Comparison of ENCODE assay signal across 26 cellular contexts in genomic region chr3:14775574-14775973, GRCh38. TPM values are rescaled to one million over a fixed set of nuclear protein-coding genes. Genes with fewer than 3 reads are reported as not detected.
DNase-seq lines count a peak whose midpoint lies in the region; ATAC-seq, FAIRE-seq and TF ChIP-seq lines count a peak whose summit lies in the region.
"Had no signal": no experiment of that assay in that cellular context is flagged by ENCODE, and none has a peak within 500 bp of the region (broad histone marks: within the 10 kb centered on the region; RNA-seq: fewer than 3 reads in every experiment).

No MANE protein-coding gene starts in this region.

- TF ChIP-seq CTCF in K562 (IDR thresholded peaks at IDR 0.05 in 2 of 3, conservative IDR thresholded peaks at IDR 0.05 in 1 of 3; ENCODE audit: insufficient read depth in 2 of 3, low read depth in 1 of 3, low read length in 3 of 3), result no peak
- TF ChIP-seq CTCF in testis (IDR thresholded peaks at IDR 0.05), result no peak

- peak overlapping the region; percentile 37 for H3K27ac Mint-ChIP-seq in activated CD4-positive, alpha-beta T cell treated with anti-CD3 and anti-CD28 coated beads, Interleukin-2, amount 10 ng/mL, durations not matched to agents 7 days and 5 days

- no peak overlapping the region for H2BK5ac ChIP-seq in mesendoderm (ENCODE audit: low read length)

- H3K27me3 ChIP-seq in K562 (ENCODE audit: control insufficient read depth in 2 of 2, insufficient read depth in 2 of 2, low read length in 2 of 2), result peaks cover 23 to 48% of the 10 kb centered on the region in 2 experiments; a peak in 4 of 5 replicates
- no peaks in the 10 kb centered on the region for H3K27me3 ChIP-seq in mesendoderm (ENCODE audit: insufficient read depth, low read length, poor library complexity)
- H3K27me3 ChIP-seq in testis, result no peaks in the 10 kb centered on the region
- H3K27me3 ChIP-seq: BLaER1 treated with 17β-estradiol and CSF1 and Interleukin-3, amounts not matched to agents 10 nM and 100 nM; MG63; Peyer's patch had no signal

- TF ChIP-seq POLR2A in K562 (conservative IDR thresholded peaks at IDR 0.05), result no peak
- no peak for TF ChIP-seq POLR2A in testis (IDR thresholded peaks at IDR 0.05)

- peaks cover 14% of the 10 kb centered on the region for H3K27me3 Mint-ChIP-seq in activated CD4-positive, alpha-beta T cell treated with anti-CD3 and anti-CD28 coated beads, Interleukin-2, amount 10 ng/mL, durations not matched to agents 7 days and 5 days
- H3K27me3 Mint-ChIP-seq: CD4-positive, alpha-beta memory T cell had no signal

- POLR2A ChIA-PET in activated CD4-positive, alpha-beta T cell treated with anti-CD3 and anti-CD28 coated beads, Interleukin-2, amount 10 ng/mL, durations not matched to agents 7 days and 5 days (lab: Charles Lee), result no interaction called here
- POLR2A ChIA-PET in K562 (lab: Yijun Ruan, JAX), result no interaction called here

- no peak overlapping the region for H3K18ac ChIP-seq in mesendoderm (ENCODE audit: low read length)

- H3K4me2 ChIP-seq in K562 (ENCODE audit: insufficient read depth, low read length) (no peak overlapping the region), mesendoderm (ENCODE audit: low read length) (no peak overlapping the region)

- intact Hi-C loops in K562 (cut with micrococcal nuclease), result no loop called here
- intact Hi-C loops in testis (cut with DNase I; ENCODE audit: low total_unique reads), result no loop called here

- no peak overlapping the region for H2AK5ac ChIP-seq in mesendoderm (ENCODE audit: low read length)

- WGBS in K562 (ENCODE audit: insufficient coverage, low coverage, missing lambda C conversion rate), result 0% methylated on average over 4 of the region's 4 CpGs
- no CpG with 5 or more reads among the region's 4 CpGs for WGBS in mesendoderm (ENCODE audit: extremely low coverage, insufficient coverage, low lambda C conversion rate)
- WGBS in testis, 2 donors, result 93 to 95% methylated on average over 4 of the region's 4 CpGs

- H3K79me2 ChIP-seq in K562 (ENCODE audit: control insufficient read depth, insufficient read depth, low read length), result no peaks in the 10 kb centered on the region
- H3K79me2 ChIP-seq in mesendoderm (ENCODE audit: control insufficient read depth, insufficient read depth, low read length), result no peaks in the 10 kb centered on the region

- ATAC-seq in K562, result peak; percentile 22
- no peak for ATAC-seq in HG02970 (IDR thresholded peaks at IDR 0.05; ENCODE audit: low FRiP score, unreplicated experiment)

- H3K4me1 Mint-ChIP-seq in activated CD4-positive, alpha-beta T cell treated with anti-CD3 and anti-CD28 coated beads, Interleukin-2, amount 10 ng/mL, durations not matched to agents 7 days and 5 days, result no peaks in the 10 kb centered on the region
- H3K4me1 Mint-ChIP-seq: CD4-positive, alpha-beta memory T cell; IgD-negative memory B cell had no signal

- no peak overlapping the region for H4K5ac ChIP-seq in mesendoderm (ENCODE audit: low read length)

- H3K9me3 ChIP-seq in K562 (replicated peaks; ENCODE audit: control insufficient read depth, insufficient read depth, low read depth, low read length) (no peaks in the 10 kb centered on the region; the same call in 1 of the 2 replicates), testis (no peaks in the 10 kb centered on the region)
- H3K9me3 ChIP-seq: Caco-2, MG63, Peyer's patch, SJCRH30 had no signal

- in situ Hi-C loops in K562 (cut with MboI), result no loop called here
- in situ Hi-C loops in G401 (cut with HindIII; ENCODE audit: low sequenced_read_pairs), result no loop called here

- H3K4me3 Mint-ChIP-seq in activated CD4-positive, alpha-beta T cell treated with anti-CD3 and anti-CD28 coated beads, Interleukin-2, amount 10 ng/mL, durations not matched to agents 7 days and 5 days, result no peak overlapping the region
- H3K4me3 Mint-ChIP-seq: CD4-positive, alpha-beta memory T cell; IgD-negative memory B cell had no signal

- no peak overlapping the region for H3K4ac ChIP-seq in mesendoderm (ENCODE audit: low read depth, low read length)

- no peak for TF ChIP-seq EP300 in K562 (IDR thresholded peaks at IDR 0.05; ENCODE audit: low read length)

- H4K8ac ChIP-seq in mesendoderm (ENCODE audit: low read depth, low read length), result no peak overlapping the region

- H2BK15ac ChIP-seq in mesendoderm (replicated peaks; ENCODE audit: low read depth), result no peak overlapping the region

- no peak overlapping the region for H3K23ac ChIP-seq in mesendoderm (ENCODE audit: low read length)

- DNase-seq in activated CD4-positive, alpha-beta T cell treated with anti-CD3 and anti-CD28 coated beads, Interleukin-2, amount 10 ng/mL, durations not matched to agents 7 days and 5 days, result no peak
- no peak for DNase-seq in activated CD4-positive, alpha-beta T cell treated with anti-CD3 and anti-CD28 coated beads for 1 hour
- DNase-seq in K562 (ENCODE audit: extremely low read depth in 1 of 4, low spot score in 3 of 4) (no peak), mesendoderm (peak; percentile 55), testis (peak; percentile 1), G401 (ENCODE audit: low spot score) (no peak), HTR-8/SVneo (ENCODE audit: insufficient read length, low spot score) (no peak)
- DNase-seq: 8988T; Caco-2; CD4-positive, alpha-beta memory T cell; DMS153; GOT3; HCEC 1CT; MG63; NCI-H1417 treated with DMSO at 0.1 percent for 48 hours; NCI-H187; NCI-H748 treated with DMSO at 0.1 percent for 48 hours; NK-92 treated with Interleukin-12 subunit alpha and Interleukin-12 subunit beta, amount 100 ng/mL, for 24 hours; SJCRH30 had no signal

- no peak overlapping the region for H3K27ac ChIP-seq in K562 (ENCODE audit: extremely low read depth, low read depth, low read length)
- no peak overlapping the region for H3K27ac ChIP-seq in mesendoderm (ENCODE audit: low read depth, low read length)
- no peak overlapping the region for H3K27ac ChIP-seq in testis
- H3K27ac ChIP-seq: BLaER1 treated with 17β-estradiol and CSF1 and Interleukin-3, amounts not matched to agents 10 nM and 100 nM; Peyer's patch; SJCRH30 had no signal

- no peak overlapping the region for H2AFZ ChIP-seq in K562 (ENCODE audit: low read depth, low read length)

- CTCF ChIA-PET in activated CD4-positive, alpha-beta T cell treated with anti-CD3 and anti-CD28 coated beads, Interleukin-2, amount 10 ng/mL, durations not matched to agents 7 days and 5 days (lab: Charles Lee), result no interaction called here
- CTCF ChIA-PET in K562 (lab: Yijun Ruan, JAX; ENCODE audit: low intra/inter-chr PET ratio), result no interaction called here

- no TSS peak for BruUV-seq in K562 (replicated peaks; lab: Mats Ljungman, UMichigan)

- no peaks in the 10 kb centered on the region for H4K20me1 ChIP-seq in K562 (replicated peaks; ENCODE audit: control insufficient read depth, insufficient read depth, low read length)
- H4K20me1 ChIP-seq: BLaER1 treated with 17β-estradiol and CSF1 and Interleukin-3, amounts not matched to agents 10 nM and 100 nM had no signal

- peaks cover 0 to 8% of the 10 kb centered on the region in 2 experiments; a peak in 2 of 5 replicates for H3K4me1 ChIP-seq in K562 (replicated peaks in 1 of 2; ENCODE audit: control insufficient read depth in 2 of 2, insufficient read depth in 2 of 2, low read length in 2 of 2)
- peaks cover 10% of the 10 kb centered on the region for H3K4me1 ChIP-seq in mesendoderm (ENCODE audit: control insufficient read depth, low read depth, low read length)
- H3K4me1 ChIP-seq in testis, result no peaks in the 10 kb centered on the region
- H3K4me1 ChIP-seq: Caco-2, Peyer's patch, SJCRH30 had no signal

- no peaks in the 10 kb centered on the region for H3K79me1 ChIP-seq in mesendoderm (ENCODE audit: low read length)

- no peaks in the 10 kb centered on the region for H3K36me3 ChIP-seq in K562 (ENCODE audit: control insufficient read depth, insufficient read depth, low read length)
- H3K36me3 ChIP-seq in mesendoderm (ENCODE audit: control insufficient read depth, insufficient read depth, low read length), result no peaks in the 10 kb centered on the region
- H3K36me3 ChIP-seq in testis (ENCODE audit: low read depth, missing control alignments), result no peaks in the 10 kb centered on the region
- H3K36me3 ChIP-seq: BLaER1 treated with 17β-estradiol and CSF1 and Interleukin-3, amounts not matched to agents 10 nM and 100 nM; MG63; Peyer's patch; SJCRH30 had no signal

- no peak overlapping the region for H3K4me3 ChIP-seq in K562
- H3K4me3 ChIP-seq in mesendoderm (ENCODE audit: low read length), result no peak overlapping the region
- no peak overlapping the region for H3K4me3 ChIP-seq in testis
- H3K4me3 ChIP-seq: BLaER1 treated with 17β-estradiol and CSF1 and Interleukin-3, amounts not matched to agents 10 nM and 100 nM; MG63; Peyer's patch; SJCRH30 had no signal

- TF ChIP-seq RAD21 in K562 (CRISPR knock-in tag; conservative IDR thresholded peaks at IDR 0.05 in 1 of 2, IDR thresholded peaks at IDR 0.05 in 1 of 2), result no peak

- no peak overlapping the region for H3K9ac ChIP-seq in K562 (ENCODE audit: insufficient read depth in 1 of 2, low read depth in 2 of 2, low read length in 2 of 2)
- H3K9ac ChIP-seq in mesendoderm (ENCODE audit: low read length), result no peak overlapping the region
- H3K9ac ChIP-seq: BLaER1 treated with 17β-estradiol and CSF1 and Interleukin-3, amounts not matched to agents 10 nM and 100 nM had no signal

- H3K9me3 Mint-ChIP-seq in activated CD4-positive, alpha-beta T cell treated with anti-CD3 and anti-CD28 coated beads, Interleukin-2, amount 10 ng/mL, durations not matched to agents 7 days and 5 days, result peaks cover 3% of the 10 kb centered on the region

- peaks cover 1% of the 10 kb centered on the region for H3K9me1 ChIP-seq in K562 (ENCODE audit: control insufficient read depth, insufficient read depth, low read length)

- no peak overlapping the region for H3K56ac ChIP-seq in mesendoderm (ENCODE audit: low read length)

- H2BK120ac ChIP-seq in mesendoderm (ENCODE audit: low read depth, low read length), result no peak overlapping the region

- H3K36me3 Mint-ChIP-seq in activated CD4-positive, alpha-beta T cell treated with anti-CD3 and anti-CD28 coated beads, Interleukin-2, amount 10 ng/mL, durations not matched to agents 7 days and 5 days (ENCODE audit: low read depth), result no peaks in the 10 kb centered on the region
- H3K36me3 Mint-ChIP-seq: IgD-negative memory B cell had no signal

- FAIRE-seq in K562 (lab: Jason Lieb, UNC), result no peak
- no peak for FAIRE-seq in HTR-8/SVneo (lab: Jason Lieb, UNC)
- FAIRE-seq: G401.6, GM12892 had no signal

RNA-seq across cellular contexts. Expression of gene FGD5, which starts 43.2 kb away (rescaled TPM):
- total RNA-seq in activated CD4-positive, alpha-beta T cell treated with anti-CD3 and anti-CD28 coated beads, Interleukin-2, amount 10 ng/mL, durations not matched to agents 7 days and 5 days, result under 1 TPM; 0.15 to 0.17 TPM
- total RNA-seq in K562 (2011; cell fraction: chromatin; rRNA removed; ENCODE audit: low replicate concordance), result not detected in 2 replicates
- not detected in 2 replicates for total RNA-seq in K562 (2011; cell fraction: nucleolus; rRNA removed)
- total RNA-seq in K562 (2011; cell fraction: nucleoplasm; rRNA removed), result not detected in 2 replicates
- not detected in 2 replicates for total RNA-seq in K562 (2014; rRNA removed)
- not detected in 2 replicates for total RNA-seq in K562 (2014; rRNA removed; fragmentation: Illumina TruSeq; extraction: Trizol)
- total RNA-seq in K562 (2015; rRNA removed; fragmentation: Illumina TruSeq; extraction: Trizol), result not detected in 2 replicates
- total RNA-seq in K562 (2021), result 0.13 and 0.18 TPM in 2 replicates
- not detected in 2 replicates for polyA plus RNA-seq in K562 (2011; rRNA removed)
- not detected in 2 replicates for polyA plus RNA-seq in K562 (2011; cell fraction: cytosol; rRNA removed)
- polyA plus RNA-seq in K562 (2011; cell fraction: nucleus; rRNA removed), result not detected in 2 replicates
- polyA plus RNA-seq in K562 (2012), result not detected in 2 replicates
- polyA plus RNA-seq in K562 (2014; fragmentation: Illumina TruSeq; extraction: Trizol), result not detected in 2 replicates
- not detected for polyA plus RNA-seq in K562 (2014; fragmentation: Nextera tagmentation; extraction: Ambion mirVana)
- not detected in 2 replicates for polyA plus RNA-seq in K562 (2014; rRNA removed)
- polyA minus RNA-seq in K562 (2011; rRNA and poly(A)+ RNA removed), result not detected in 2 replicates
- not detected in 2 replicates for polyA minus RNA-seq in K562 (2011; cell fraction: cytosol; rRNA and poly(A)+ RNA removed)
- not detected in 2 replicates for polyA minus RNA-seq in K562 (2011; cell fraction: nucleus; rRNA and poly(A)+ RNA removed)
- polyA plus RNA-seq in mesendoderm (2013, experiment 1 of 2), result 7.1 TPM
- 7.9 TPM for polyA plus RNA-seq in mesendoderm (2013, experiment 2 of 2)
- 10 to 100 TPM; 14.4 to 17.8 TPM for total RNA-seq in testis
- 15.6 TPM for polyA plus RNA-seq in testis (ENCODE audit: insufficient read depth, low read depth, low replicate concordance)
- 0.25 and 0.58 TPM in 2 replicates for total RNA-seq in G401 (2014; rRNA removed; shearing (Covaris generic))
- total RNA-seq: LHCN-M2, SJCRH30 had no signal
- polyA plus RNA-seq: CD4-positive, alpha-beta memory T cell; IgD-negative memory B cell had no signal

Comparison
In these comparisons a context has a peak if more than half of its experiments do, and no peak if none do; other contexts are left out.
1. DNase-seq: peak in mesendoderm (single experiment) and testis (single experiment); none in activated CD4-positive, alpha-beta T cell treated with anti-CD3 and anti-CD28 coated beads, Interleukin-2, amount 10 ng/mL, durations not matched to agents 7 days and 5 days (single experiment), activated CD4-positive, alpha-beta T cell treated with anti-CD3 and anti-CD28 coated beads for 1 hour (single experiment), K562 (0 of 4), G401 (single experiment) and HTR-8/SVneo (single experiment).